22 cellular contexts compared by ENCODE assay signal in the genomic region with DNA sequence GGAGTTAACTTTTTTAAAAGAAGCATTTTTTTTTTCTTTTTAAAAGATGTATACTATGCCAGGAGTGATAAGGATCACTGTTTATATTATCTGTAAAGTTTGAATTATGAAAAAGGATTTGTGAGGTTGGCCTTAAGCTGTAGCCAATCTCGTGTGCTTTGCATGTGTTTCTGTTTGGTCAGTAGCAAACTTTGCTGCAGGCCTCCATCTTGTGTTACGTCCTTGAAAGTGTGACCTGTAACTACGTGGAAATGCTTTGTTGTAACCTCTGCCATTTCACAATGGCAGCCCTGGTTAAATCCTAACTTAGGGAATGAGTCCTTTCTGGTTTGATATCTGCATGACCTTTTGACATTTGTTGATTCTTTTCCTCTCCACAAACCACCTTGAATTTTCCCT.
"Had no signal": no experiment of that assay in that cellular context is flagged by ENCODE, and none has a peak within 500 bp of the region (broad histone marks: within the 10 kb centered on the region; RNA-seq: fewer than 3 reads in every experiment).

No MANE protein-coding gene starts in this region.

- H3K27ac ChIP-seq: body of pancreas, left lung, psoas muscle, right lobe of liver, vagina had no signal

- H3K4me1 Mint-ChIP-seq: naive B cell; stimulated activated effector memory CD8-positive, alpha-beta T cell treated with anti-CD3 and anti-CD28 coated beads, Interleukin-12 subunit alpha, Interleukin-12 subunit beta, amount 100 ng/mL, for 72 hours had no signal

- ATAC-seq: body of pancreas; left lung; mucosa of descending colon; psoas muscle; right lobe of liver; stimulated activated effector memory CD8-positive, alpha-beta T cell treated with anti-CD3 and anti-CD28 coated beads, Interleukin-12 subunit alpha, Interleukin-12 subunit beta, amount 100 ng/mL, for 72 hours had no signal

- DNase-seq: activated CD4-positive, alpha-beta memory T cell treated with anti-CD3 and anti-CD28 coated beads for 36 hours; activated CD4-positive, alpha-beta T cell treated with anti-CD3 and anti-CD28 coated beads for 4 hours; activated T-cell treated with anti-CD3 and anti-CD28 coated beads for 4 hours; amygdala; body of pancreas; erythroblast; left lung; mucosa of descending colon; naive B cell; psoas muscle; right lobe of liver; stimulated activated CD4-positive, alpha-beta T cell treated with anti-CD3 and anti-CD28 coated beads, Interleukin-4, amount 100 ng/mL, for 24 hours; stomach; SW 1271; trophoblast cell had no signal

- H3K27me3 ChIP-seq: body of pancreas, left lung, right lobe of liver, stomach, vagina had no signal

- H3K4me3 Mint-ChIP-seq: activated CD4-positive, alpha-beta memory T cell treated with anti-CD3 and anti-CD28 coated beads for 36 hours; activated naive CD8-positive, alpha-beta T cell; naive B cell; neural crest cell; stimulated activated effector memory CD8-positive, alpha-beta T cell treated with anti-CD3 and anti-CD28 coated beads, Interleukin-12 subunit alpha, Interleukin-12 subunit beta, amount 100 ng/mL, for 72 hours had no signal

- FAIRE-seq: endometrium, frontal cortex, keratinocyte had no signal

- H3K27ac Mint-ChIP-seq: activated CD4-positive, alpha-beta memory T cell treated with anti-CD3 and anti-CD28 coated beads for 36 hours; activated naive CD8-positive, alpha-beta T cell; naive B cell; stimulated activated effector memory CD8-positive, alpha-beta T cell treated with anti-CD3 and anti-CD28 coated beads, Interleukin-12 subunit alpha, Interleukin-12 subunit beta, amount 100 ng/mL, for 72 hours had no signal

- H3K9me3 ChIP-seq: body of pancreas, left lung, mucosa of descending colon, psoas muscle, right lobe of liver, vagina had no signal

- H3K4me1 ChIP-seq: body of pancreas, left lung, psoas muscle, right lobe of liver, stomach, vagina had no signal

- H3K27me3 Mint-ChIP-seq: activated CD4-positive, alpha-beta memory T cell treated with anti-CD3 and anti-CD28 coated beads for 36 hours; activated naive CD8-positive, alpha-beta T cell; naive B cell had no signal

- H3K36me3 ChIP-seq: left lung, right lobe of liver, stomach, vagina had no signal

- H3K36me3 Mint-ChIP-seq: activated CD4-positive, alpha-beta memory T cell treated with anti-CD3 and anti-CD28 coated beads for 36 hours; activated naive CD8-positive, alpha-beta T cell; naive B cell; stimulated activated effector memory CD8-positive, alpha-beta T cell treated with anti-CD3 and anti-CD28 coated beads, Interleukin-12 subunit alpha, Interleukin-12 subunit beta, amount 100 ng/mL, for 72 hours had no signal

- H3K4me3 ChIP-seq: body of pancreas, left lung, mucosa of descending colon, psoas muscle, right lobe of liver, stomach, vagina had no signal
